8 cellular contexts compared by ENCODE assay signal in genomic region chr1:84573967-84574842, GRCh38. TPM values are rescaled to one million over a fixed set of nuclear protein-coding genes. Genes with fewer than 3 reads are reported as not detected.
DNase-seq lines count a peak whose midpoint lies in the region; ATAC-seq and TF ChIP-seq lines count a peak whose summit lies in the region.

CTBS (minus strand) TSS chr1:84574440; CDS start chr1:84574415, 25 bp downstream.

- peak; percentile 82 for ATAC-seq in GM21717 (IDR thresholded peaks at IDR 0.05; ENCODE audit: unreplicated experiment)

- intact Hi-C loops in esophagus squamous epithelium (cut with DNase I): no loop called here

- TF ChIP-seq CTCF in Peyer's patch (IDR thresholded peaks at IDR 0.05): peak in 1 of 6 experiments; percentile 9
- peak in 1 of 6 experiments; percentile 13 for TF ChIP-seq CTCF in esophagus squamous epithelium (IDR thresholded peaks at IDR 0.05)

- H3K27me3 ChIP-seq in Peyer's patch: no peaks in the 10 kb centered on the region
- H3K27me3 ChIP-seq in esophagus squamous epithelium: no peaks in the 10 kb centered on the region

- TF ChIP-seq POLR2A in Peyer's patch (IDR thresholded peaks at IDR 0.05) (peak; percentile 67 to 88), esophagus squamous epithelium (IDR thresholded peaks at IDR 0.05) (peak in 2 of 4 donors; percentile 64 to 91)

- H3K27ac ChIP-seq in Peyer's patch: peak within 1 kb of the TSS; percentile 95 to 99 (median 96)
- H3K27ac ChIP-seq in esophagus squamous epithelium: peak within 1 kb of the TSS; percentile 96 to 98 (median 97)

- DNase-seq in DMS53 treated with DMSO at 0.1 percent for 48 hours (lab: John Stamatoyannopoulos, UW; ENCODE audit: unreplicated experiment) (peak; percentile 90), Peyer's patch (peak; percentile 89 to 96 (median 93)), activated T-helper 1 cell treated with Interleukin-2 at 50 U/mL for 16 hours (ENCODE audit: low read depth) (peak; percentile 79), esophagus squamous epithelium (lab: John Stamatoyannopoulos, UW) (peak; percentile 52), myocyte (ENCODE audit: low read depth) (peak; percentile 87)
- DNase-seq in Jurkat, Clone E6-1 (ENCODE audit: low read depth, low spot score): peak; percentile 64
- DNase-seq in stimulated activated CD8-positive, alpha-beta memory T cell treated with anti-CD3 and anti-CD28 coated beads, Interleukin-7, amount 100 ng/mL, for 48 hours (ENCODE audit: extremely low read depth in 1 of 2, low read depth in 1 of 2): peak; percentile 67 to 76

- peak within 1 kb of the TSS; percentile 80 for H3K4me3 ChIP-seq in Jurkat, Clone E6-1 (ENCODE audit: low read length)
- H3K4me3 ChIP-seq in Peyer's patch: peak within 1 kb of the TSS; percentile 51 to 73 (median 64)
- peak within 1 kb of the TSS; percentile 56 to 73 (median 67) for H3K4me3 ChIP-seq in esophagus squamous epithelium

- 0 to 2% methylated on average over 10 to 13 of the region's 67 CpGs for WGBS in esophagus squamous epithelium, 2 donors

- H3K9me3 ChIP-seq in Peyer's patch (no peaks in the 10 kb centered on the region), esophagus squamous epithelium (no peaks in the 10 kb centered on the region)

- peaks cover 0 to 15% (median 6%) of the 10 kb centered on the region in 4 donors for H3K4me1 ChIP-seq in Peyer's patch
- peaks cover 10 to 49% (median 18%) of the 10 kb centered on the region in 3 donors for H3K4me1 ChIP-seq in esophagus squamous epithelium

- H3K36me3 ChIP-seq in Peyer's patch: no peaks in the 10 kb centered on the region
- peaks cover 0 to 13% (median 0%) of the 10 kb centered on the region in 3 donors for H3K36me3 ChIP-seq in esophagus squamous epithelium

RNA-seq across cellular contexts. Expression of gene CTBS, which starts in this region (rescaled TPM):
- polyA plus RNA-seq in Jurkat, Clone E6-1 (2012; ENCODE audit: insufficient read depth, insufficient read length): 8.8 TPM
- 10 to 100 TPM in 3 of 4 donors, 1 to 10 TPM in 1; 5.0 to 18.4 (median 11.4) TPM for total RNA-seq in Peyer's patch
- 10 to 100 TPM in 2 of 4 donors, 1 to 10 TPM in 2; 4.9 to 12.0 (median 10.3) TPM for total RNA-seq in esophagus squamous epithelium
- total RNA-seq in myocyte: 9.5 and 10.2 TPM in 2 replicates
- 14.2 TPM for polyA plus RNA-seq in myocyte (2012)

Comparison
In these comparisons a context has a peak if more than half of its experiments do, and no peak if none do; other contexts are left out.
1. Peak in every context shown above with its lines: DNase-seq, ATAC-seq, H3K4me3 ChIP-seq and H3K27ac ChIP-seq.